20 cellular contexts compared by ENCODE assay signal in the genomic region with DNA sequence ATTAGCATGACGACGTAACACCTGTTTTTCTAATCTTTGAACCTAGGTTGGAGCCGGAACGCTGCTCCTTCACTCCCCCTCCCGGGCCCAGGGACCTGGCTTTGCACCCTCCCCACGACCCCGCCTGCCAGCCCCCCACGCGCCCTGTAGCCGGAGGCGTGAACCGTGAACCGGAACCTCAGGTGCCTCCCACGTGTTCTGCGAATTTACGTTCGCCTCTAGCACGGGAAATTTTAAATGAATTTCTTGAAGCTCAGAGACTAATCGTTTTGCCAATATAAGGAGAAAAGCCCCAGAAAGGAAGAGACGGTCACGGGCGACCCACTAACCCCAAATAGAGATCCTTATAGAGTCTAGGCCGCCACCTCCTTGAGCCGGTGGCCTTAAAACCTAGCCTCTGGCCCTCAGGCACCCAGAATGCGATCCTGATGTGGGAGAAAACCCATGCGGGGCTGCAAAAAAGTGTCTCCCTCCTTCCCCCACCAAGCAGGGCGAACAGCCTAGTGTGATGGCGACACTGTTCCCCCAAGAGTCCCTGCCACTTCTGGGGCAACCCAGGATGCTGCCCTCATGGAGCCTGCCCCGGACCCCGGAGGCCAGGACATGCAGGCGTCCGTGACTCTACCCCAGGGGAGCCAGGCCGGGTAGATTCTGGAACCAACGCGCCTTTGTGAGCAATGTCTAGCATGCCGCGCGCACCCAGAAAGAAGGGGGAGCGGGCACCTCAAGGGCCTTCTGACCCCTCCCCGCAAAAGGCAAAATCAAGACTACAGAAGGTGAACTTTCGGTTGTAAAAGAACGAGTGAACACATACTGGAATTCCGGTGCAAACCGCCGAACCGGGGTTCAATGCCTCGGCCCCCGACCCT. TPM values are rescaled to one million over a fixed set of nuclear protein-coding genes. Genes with fewer than 3 reads are reported as not detected.
DNase-seq lines count a peak whose midpoint lies in the region; ATAC-seq and TF ChIP-seq lines count a peak whose summit lies in the region.
"Had no signal": no experiment of that assay in that cellular context is flagged by ENCODE, and none has a peak within 500 bp of the region (broad histone marks: within the 10 kb centered on the region; RNA-seq: fewer than 3 reads in every experiment).

No MANE protein-coding gene starts in this region.

- ATAC-seq in GM23338 = no peak; the same call in 2 of the 3 replicates
- ATAC-seq in T-helper 17 cell = no peak
- ATAC-seq: left cardiac atrium; mucosa of descending colon; stimulated activated effector memory CD8-positive, alpha-beta T cell treated with anti-CD3 and anti-CD28 coated beads, Interleukin-12 subunit alpha, Interleukin-12 subunit beta, amount 100 ng/mL, for 72 hours had no signal

- H3K4me1 Mint-ChIP-seq in GM23338 (peaks cover 55% of the 10 kb centered on the region), T-helper 17 cell (no peaks in the 10 kb centered on the region)

- DNase-seq in GM23338 (ENCODE audit: low spot score) = peak; percentile 44
- no peak for DNase-seq in T-helper 17 cell
- DNase-seq in kidney tubule cell (ENCODE audit: low spot score) = peak; percentile 18
- DNase-seq in NCI-H2171 (lab: John Stamatoyannopoulos, UW) = no peak
- DNase-seq in C1 segment of cervical spinal cord (lab: John Stamatoyannopoulos, UW) = no peak
- DNase-seq in OCI-LY7 (ENCODE audit: low spot score) = no peak
- DNase-seq in right atrium auricular region (ENCODE audit: low spot score) = no peak
- DNase-seq: activated CD8-positive, alpha-beta memory T cell treated with anti-CD3 and anti-CD28 coated beads for 24 hours; amygdala; central memory CD4-positive, alpha-beta T cell; effector CD4-positive, alpha-beta T cell; HFFc6; left cardiac atrium; mucosa of descending colon; posterior cingulate gyrus; RPMI8226; trophoblast cell had no signal

- no peak overlapping the region for H3K9ac ChIP-seq in parathyroid adenoma

- peaks cover 100% of the 10 kb centered on the region for H3K27me3 ChIP-seq in GM23338 (ENCODE audit: insufficient read depth)
- H3K27me3 ChIP-seq in parathyroid adenoma (ENCODE audit: control insufficient read depth, insufficient read depth, low read length) = peaks cover 29% of the 10 kb centered on the region
- peaks cover 58 to 69% of the 10 kb centered on the region in 2 donors for H3K27me3 ChIP-seq in right atrium auricular region

- H3K4me1 ChIP-seq in GM23338 (ENCODE audit: insufficient read depth) (peaks cover 50% of the 10 kb centered on the region), parathyroid adenoma (no peaks in the 10 kb centered on the region), OCI-LY7 (ENCODE audit: insufficient read depth, low read length, poor library complexity, severe bottlenecking) (no peaks in the 10 kb centered on the region), right atrium auricular region (peaks cover 0 to 26% of the 10 kb centered on the region in 2 donors)

- H3K36me3 ChIP-seq in GM23338 (ENCODE audit: insufficient read depth) (no peaks in the 10 kb centered on the region), parathyroid adenoma (ENCODE audit: control insufficient read depth, insufficient read depth, low read length) (no peaks in the 10 kb centered on the region), OCI-LY7 (ENCODE audit: insufficient read depth, low read length) (no peaks in the 10 kb centered on the region), right atrium auricular region (no peaks in the 10 kb centered on the region)

- H3K4me3 ChIP-seq in GM23338 (peak overlapping the region; percentile 63), parathyroid adenoma (ENCODE audit: low read depth, low read length) (no peak overlapping the region), OCI-LY7 (ENCODE audit: low read depth, low read length, poor library complexity, severe bottlenecking) (no peak overlapping the region), right atrium auricular region (no peak overlapping the region)
- H3K4me3 ChIP-seq: mucosa of descending colon had no signal

- H3K27ac ChIP-seq in GM23338 (ENCODE audit: low read depth) (no peak overlapping the region), parathyroid adenoma (no peak overlapping the region), OCI-LY7 (ENCODE audit: low read depth, low read length, poor library complexity, severe bottlenecking) (no peak overlapping the region), right atrium auricular region (no peak overlapping the region)
- H3K27ac ChIP-seq: VCaP had no signal

- H3K36me3 Mint-ChIP-seq in GM23338 (ENCODE audit: low read depth) = peaks cover 2% of the 10 kb centered on the region; the same call in 1 of the 3 replicates
- H3K36me3 Mint-ChIP-seq in T-helper 17 cell (ENCODE audit: low read depth) = peaks cover 3% of the 10 kb centered on the region
- H3K36me3 Mint-ChIP-seq: stimulated activated effector memory CD8-positive, alpha-beta T cell treated with anti-CD3 and anti-CD28 coated beads, Interleukin-12 subunit alpha, Interleukin-12 subunit beta, amount 100 ng/mL, for 72 hours had no signal

- H3K9me3 ChIP-seq in T-helper 17 cell (ENCODE audit: control insufficient read depth, low read length, poor library complexity, severe bottlenecking) (peaks cover 29% of the 10 kb centered on the region), parathyroid adenoma (ENCODE audit: control insufficient read depth, low read length) (no peaks in the 10 kb centered on the region), OCI-LY7 (ENCODE audit: low read length) (no peaks in the 10 kb centered on the region), right atrium auricular region (no peaks in the 10 kb centered on the region)
- H3K9me3 ChIP-seq: mucosa of descending colon had no signal

- H3K4me3 Mint-ChIP-seq in GM23338 (peak overlapping the region; percentile 74), T-helper 17 cell (peak overlapping the region; percentile 7)
- H3K4me3 Mint-ChIP-seq: stimulated activated effector memory CD8-positive, alpha-beta T cell treated with anti-CD3 and anti-CD28 coated beads, Interleukin-12 subunit alpha, Interleukin-12 subunit beta, amount 100 ng/mL, for 72 hours had no signal

- H3K9me2 ChIP-seq in GM23338 (ENCODE audit: insufficient read depth) (no peaks in the 10 kb centered on the region), OCI-LY7 (ENCODE audit: insufficient read depth, low read length) (no peaks in the 10 kb centered on the region)

- no TSS peak for BruUV-seq in OCI-LY7 (replicated peaks; lab: Mats Ljungman, UMichigan)

- intact Hi-C loops in OCI-LY7 (cut with micrococcal nuclease; ENCODE audit: unreplicated experiment) = no loop called here

- H3K79me2 ChIP-seq in GM23338 (replicated peaks; ENCODE audit: insufficient read depth) (no peaks in the 10 kb centered on the region), parathyroid adenoma (no peaks in the 10 kb centered on the region), OCI-LY7 (ENCODE audit: insufficient read depth, low read depth, low read length) (no peaks in the 10 kb centered on the region)

- H3K4me2 ChIP-seq in GM23338 = peak overlapping the region; percentile 82
- H3K4me2 ChIP-seq in parathyroid adenoma (ENCODE audit: low read length) = no peak overlapping the region
- no peak overlapping the region for H3K4me2 ChIP-seq in OCI-LY7 (ENCODE audit: low read length)

- TF ChIP-seq CTCF in GM23338 (conservative IDR thresholded peaks at IDR 0.05; ENCODE audit: low read depth in 2 of 2) (no peak), parathyroid adenoma (IDR thresholded peaks at IDR 0.05) (no peak), OCI-LY7 (conservative IDR thresholded peaks at IDR 0.05; ENCODE audit: low read length) (no peak), right atrium auricular region (IDR thresholded peaks at IDR 0.05) (no peak)

- peaks cover 31% of the 10 kb centered on the region for H3F3A ChIP-seq in GM23338 (replicated peaks; ENCODE audit: low read depth)

- no peaks in the 10 kb centered on the region; the same call in 2 of the 3 replicates for H3K9me3 Mint-ChIP-seq in GM23338
- H3K9me3 Mint-ChIP-seq: HFFc6; stimulated activated effector memory CD8-positive, alpha-beta T cell treated with anti-CD3 and anti-CD28 coated beads, Interleukin-12 subunit alpha, Interleukin-12 subunit beta, amount 100 ng/mL, for 72 hours had no signal

- POLR2A ChIA-PET in OCI-LY7 (lab: Charles Lee) = no interaction called here

- CTCF ChIA-PET in OCI-LY7 (lab: Charles Lee; ENCODE audit: unreplicated experiment) = no interaction called here

- H4K20me1 ChIP-seq in GM23338 (replicated peaks; ENCODE audit: insufficient read depth) (peaks cover 46% of the 10 kb centered on the region), OCI-LY7 (ENCODE audit: insufficient read depth, low read length) (no peaks in the 10 kb centered on the region)

- peaks cover 88% of the 10 kb centered on the region for H3K27me3 Mint-ChIP-seq in GM23338 (ENCODE audit: insufficient read depth, low read depth, poor library complexity)
- peaks cover 83% of the 10 kb centered on the region for H3K27me3 Mint-ChIP-seq in T-helper 17 cell

- no peak overlapping the region for H3K27ac Mint-ChIP-seq in GM23338
- peak overlapping the region; percentile 24 for H3K27ac Mint-ChIP-seq in T-helper 17 cell
- H3K27ac Mint-ChIP-seq: stimulated activated effector memory CD8-positive, alpha-beta T cell treated with anti-CD3 and anti-CD28 coated beads, Interleukin-12 subunit alpha, Interleukin-12 subunit beta, amount 100 ng/mL, for 72 hours had no signal

- H2AFZ ChIP-seq in GM23338 = 0 out of 2 replicates have a peak overlapping the region, but pooled peaks have one; percentile 43
- H2AFZ ChIP-seq in parathyroid adenoma = peak overlapping the region; percentile 28
- H2AFZ ChIP-seq in OCI-LY7 (ENCODE audit: low read length) = no peak overlapping the region

TF ChIP-seq in GM23338, 12 proteins besides CTCF, POLR2A, EP300 and RAD21:
- TF ChIP-seq EZH2phosphoT487 (IDR thresholded peaks at IDR 0.05; ENCODE audit: unreplicated experiment) (peak; percentile 31), ZNF331 (CRISPR knock-in tag; IDR thresholded peaks at IDR 0.05; ENCODE audit: low read depth) (no peak), EZH2 (IDR thresholded peaks at IDR 0.05; ENCODE audit: low read depth, unreplicated experiment) (peak; percentile 21)

RNA-seq across cellular contexts. Expression of gene SIM1, which starts 2.7 kb away (rescaled TPM):
- total RNA-seq in GM23338 (2014; rRNA removed; shearing (Covaris generic)) = 0.23 and 0.49 TPM in 2 replicates
- polyA plus RNA-seq in GM23338 (2016; fragmentation: Nextera tagmentation; extraction: Ambion mirVana) = 0.14 and 0.42 TPM in 2 replicates
- total RNA-seq in T-helper 17 cell (not detected), OCI-LY7 (2022) (not detected in 2 replicates), right atrium auricular region (not detected)
- not detected in 2 replicates for total RNA-seq in OCI-LY7 (2014; rRNA removed; shearing (Covaris generic))
- total RNA-seq: left cardiac atrium, mucosa of descending colon had no signal

Comparison
In these comparisons a context has a peak if more than half of its experiments do, and no peak if none do; other contexts are left out.
1. DNase-seq: peak in GM23338 (single experiment) and kidney tubule cell (single experiment); none in T-helper 17 cell (0 of 3), NCI-H2171 (single experiment), C1 segment of cervical spinal cord (0 of 14), OCI-LY7 (single experiment) and right atrium auricular region (single experiment).